8 cellular contexts compared by ENCODE assay signal in genomic region chr5:154214236-154215106, GRCh38. TPM values are rescaled to one million over a fixed set of nuclear protein-coding genes. Genes with fewer than 3 reads are reported as not detected.
DNase-seq lines count a peak whose midpoint lies in the region; ATAC-seq and TF ChIP-seq lines count a peak whose summit lies in the region.

No MANE protein-coding gene starts in this region.

- peak; percentile 65 for DNase-seq in GM03348 (ENCODE audit: low spot score)
- peak; percentile 71 for DNase-seq in LHCN-M2 (ENCODE audit: low read depth)
- DNase-seq in prostate gland (ENCODE audit: low spot score) = no peak
- no peak for DNase-seq in Ammon's horn (ENCODE audit: low spot score)
- no peak for DNase-seq in amygdala (lab: John Stamatoyannopoulos, UW)
- DNase-seq in tibial nerve (ENCODE audit: low spot score in 2 of 2) = no peak

- no peak for TF ChIP-seq EP300 in tibial nerve (IDR thresholded peaks at IDR 0.05)

- no peaks in the 10 kb centered on the region for H3K4me1 ChIP-seq in prostate gland (replicated peaks)
- peaks cover 0 to 15% (median 0%) of the 10 kb centered on the region in 4 donors for H3K4me1 ChIP-seq in tibial nerve

- 49% methylated on average over 5 of the region's 5 CpGs for WGBS in prostate gland
- WGBS in tibial nerve, 2 donors = 38 to 44% methylated on average over 5 of the region's 5 CpGs

- TF ChIP-seq POLR2A in prostate gland (IDR thresholded peaks at IDR 0.05) = no peak
- no peak for TF ChIP-seq POLR2A in tibial nerve (IDR thresholded peaks at IDR 0.05)

- H3K9me3 ChIP-seq in prostate gland = no peaks in the 10 kb centered on the region
- H3K9me3 ChIP-seq in tibial nerve = peaks cover 0 to under 1% (median 0%) of the 10 kb centered on the region in 4 donors

- ATAC-seq in GM21529 (IDR thresholded peaks at IDR 0.05; ENCODE audit: unreplicated experiment) = peak; percentile 77
- peak; percentile 91 for ATAC-seq in esophagus mucosa

- no peak for TF ChIP-seq CTCF in prostate gland (IDR thresholded peaks at IDR 0.05)
- TF ChIP-seq CTCF in tibial nerve (IDR thresholded peaks at IDR 0.05) = no peak

- no peak overlapping the region for H3K4me3 ChIP-seq in prostate gland
- H3K4me3 ChIP-seq in tibial nerve = no peak overlapping the region

- H3K36me3 ChIP-seq in prostate gland = no peaks in the 10 kb centered on the region
- H3K36me3 ChIP-seq in tibial nerve = peaks cover 0 to 17% (median 0%) of the 10 kb centered on the region in 3 donors

- H3K27ac ChIP-seq in prostate gland (no peak overlapping the region), tibial nerve (peak overlapping the region in 2 of 4 donors; percentile 5 to 44)

- intact Hi-C loops in prostate gland (cut with DNase I) = loop anchor here (10.0 kb wide), 1 partner anchor 50 kb away; no protein-coding TSS in a partner anchor

- H3K27me3 ChIP-seq in prostate gland (replicated peaks; ENCODE audit: insufficient read depth) (no peaks in the 10 kb centered on the region), tibial nerve (no peaks in the 10 kb centered on the region)

RNA-seq across cellular contexts. Expression of gene GALNT10, which starts 23.9 kb away (rescaled TPM):
- total RNA-seq in LHCN-M2 (2014; rRNA removed) (30.3 and 31.7 TPM in 2 replicates), esophagus mucosa (6.7 TPM), prostate gland (10 to 100 TPM; 21.7 to 27.1 TPM), tibial nerve (10 to 100 TPM; 24.1 to 41.2 (median 26.7) TPM)
- polyA plus RNA-seq in LHCN-M2 (2012) = 58.6 TPM

Comparison
In these comparisons a context has a peak if more than half of its experiments do, and no peak if none do; other contexts are left out.
1. DNase-seq: peak in GM03348 (single experiment) and LHCN-M2 (single experiment); none in prostate gland (single experiment), Ammon's horn (single experiment), amygdala (0 of 56) and tibial nerve (0 of 2).